Comparison of ENCODE assay signal across 12 cellular contexts in the genomic region with DNA sequence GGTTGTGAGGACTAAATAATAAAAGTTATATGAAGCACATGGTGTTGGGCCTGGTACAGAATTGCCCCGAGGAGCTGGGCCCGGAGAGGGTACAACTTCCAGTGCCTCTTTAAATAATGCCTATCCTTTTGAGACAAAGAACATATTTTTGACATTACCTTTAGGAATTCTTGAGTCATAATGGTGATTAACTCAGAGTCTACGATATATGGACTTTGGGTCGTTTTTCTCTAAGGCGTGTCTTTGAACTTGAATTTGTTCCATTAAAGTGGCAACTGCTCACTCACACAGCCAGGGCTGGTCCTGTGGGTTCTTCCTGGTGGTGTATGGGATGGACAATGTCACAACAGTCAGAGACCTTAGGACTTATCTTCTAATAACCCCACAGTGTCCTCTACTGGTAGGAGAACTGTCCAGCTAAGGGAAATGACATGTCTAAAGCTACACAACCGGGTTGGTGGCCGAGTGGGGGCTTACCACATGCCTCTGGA.
A peak's percentile ranks its signal among the peaks of the same experiment; 100 is the strongest.
DNase-seq lines count a peak whose midpoint lies in the region; ATAC-seq, FAIRE-seq and TF ChIP-seq lines count a peak whose summit lies in the region.
"Had no signal": no experiment of that assay in that cellular context is flagged by ENCODE, and none has a peak within 500 bp of the region (broad histone marks: within the 10 kb centered on the region; RNA-seq: fewer than 3 reads in every experiment).

No MANE protein-coding gene starts in this region.

- no peaks in the 10 kb centered on the region for H3K4me1 Mint-ChIP-seq in activated CD4-positive, alpha-beta memory T cell treated with anti-CD3 and anti-CD28 coated beads, Interleukin-2, amount 10 ng/mL, durations not matched to agents 7 days and 5 days
- H3K4me1 Mint-ChIP-seq: T-cell had no signal

- CTCF ChIA-PET in BJ (lab: Yijun Ruan, JAX): interaction anchor here (0.9 to 3.6 kb wide), 3 partner anchors 9 to 22 kb away, joined by 3 to 17 read pairs (median 4); no protein-coding TSS in a partner anchor
- CTCF ChIA-PET in HepG2 (lab: Yijun Ruan, JAX; ENCODE audit: low intra/inter-chr PET ratio, low total read pairs): interaction anchor here (1.7 kb wide), 1 partner anchor 18 kb away, joined by 15 read pairs; no protein-coding TSS in a partner anchor
- CTCF ChIA-PET in activated CD4-positive, alpha-beta memory T cell treated with anti-CD3 and anti-CD28 coated beads, Interleukin-2, amount 10 ng/mL, durations not matched to agents 7 days and 5 days (lab: Charles Lee): interaction anchor here (1.0 kb wide), 1 partner anchor 19 kb away, joined by 6 read pairs; no protein-coding TSS in a partner anchor

- H3K27me3 ChIP-seq in BJ (ENCODE audit: control insufficient read depth, insufficient read depth, low read length) (peaks cover 2% of the 10 kb centered on the region; the same call in 1 of the 2 replicates), HepG2 (ENCODE audit: control insufficient read depth in 1 of 2, insufficient read depth in 2 of 2, low read length in 2 of 2) (peaks cover 4 to 39% of the 10 kb centered on the region in 2 experiments; a peak in 4 of 5 replicates)
- H3K27me3 ChIP-seq: tibial nerve had no signal

- POLR2A ChIA-PET in BJ (lab: Charles Lee): no interaction called here
- POLR2A ChIA-PET in HepG2 (lab: Yijun Ruan, JAX): no interaction called here
- POLR2A ChIA-PET in activated CD4-positive, alpha-beta memory T cell treated with anti-CD3 and anti-CD28 coated beads, Interleukin-2, amount 10 ng/mL, durations not matched to agents 7 days and 5 days (lab: Charles Lee): no interaction called here

- H3K36me3 Mint-ChIP-seq in activated CD4-positive, alpha-beta memory T cell treated with anti-CD3 and anti-CD28 coated beads, Interleukin-2, amount 10 ng/mL, durations not matched to agents 7 days and 5 days (ENCODE audit: low read depth): no peaks in the 10 kb centered on the region
- H3K36me3 Mint-ChIP-seq: T-cell had no signal

- H2AFZ ChIP-seq in HepG2 (ENCODE audit: low read length): no peak overlapping the region

- H4K20me1 ChIP-seq in HepG2 (ENCODE audit: insufficient read depth, low read length): no peaks in the 10 kb centered on the region

- H3K9me3 Mint-ChIP-seq in activated CD4-positive, alpha-beta memory T cell treated with anti-CD3 and anti-CD28 coated beads, Interleukin-2, amount 10 ng/mL, durations not matched to agents 7 days and 5 days: no peaks in the 10 kb centered on the region
- H3K9me3 Mint-ChIP-seq: T-cell had no signal

- peak; percentile 94 for FAIRE-seq in HepG2 (lab: Jason Lieb, UNC)

- no peak overlapping the region for H3K4me3 Mint-ChIP-seq in activated CD4-positive, alpha-beta memory T cell treated with anti-CD3 and anti-CD28 coated beads, Interleukin-2, amount 10 ng/mL, durations not matched to agents 7 days and 5 days
- H3K4me3 Mint-ChIP-seq: T-cell had no signal

- no peaks in the 10 kb centered on the region for H3K9me3 ChIP-seq in HepG2 (ENCODE audit: low read length)
- H3K9me3 ChIP-seq: esophagus muscularis mucosa, tibial nerve had no signal

- ATAC-seq in HepG2 (peak; percentile 95), HG02938 (IDR thresholded peaks at IDR 0.05; ENCODE audit: unreplicated experiment) (no peak), HG02884 (IDR thresholded peaks at IDR 0.05; ENCODE audit: unreplicated experiment) (no peak), HG02588 (IDR thresholded peaks at IDR 0.05; ENCODE audit: unreplicated experiment) (no peak)
- ATAC-seq: T-cell had no signal

- TF ChIP-seq RAD21 in HepG2 (CRISPR knock-in tag; IDR thresholded peaks at IDR 0.05): no peak

- no peak overlapping the region for H3K9ac ChIP-seq in HepG2 (ENCODE audit: insufficient read depth, low read depth, low read length)

- BruUV-seq in HepG2 (replicated peaks; lab: Mats Ljungman, UMichigan): no TSS peak

- DNase-seq in BJ (ENCODE audit: low read depth) (peak; percentile 57), LHCN-M2 (ENCODE audit: low read depth) (peak; percentile 93), astrocyte of the cerebellum (ENCODE audit: low read depth) (no peak), HepG2 (ENCODE audit: low spot score) (peak; percentile 80)
- no peak for DNase-seq in activated CD4-positive, alpha-beta memory T cell treated with anti-CD3 and anti-CD28 coated beads, Interleukin-2, amount 10 ng/mL, durations not matched to agents 7 days and 5 days
- DNase-seq: NCI-H187 treated with DMSO at 0.1 percent for 48 hours, T-cell had no signal

- no peaks in the 10 kb centered on the region for H3K79me2 ChIP-seq in HepG2 (ENCODE audit: insufficient read depth, low read length)

- TF ChIP-seq POLR2A in HepG2 (IDR thresholded peaks at IDR 0.05; ENCODE audit: insufficient read depth in 1 of 2, low read depth in 2 of 2, low read length in 2 of 2): no peak

- TF ChIP-seq EP300 in HepG2 (IDR thresholded peaks at IDR 0.05; ENCODE audit: low read depth in 2 of 2, low read length in 2 of 2) (no peak), HepG2 (CRISPR knock-in tag; IDR thresholded peaks at IDR 0.05; ENCODE audit: borderline replicate concordance) (no peak)

- H3K27me3 Mint-ChIP-seq in activated CD4-positive, alpha-beta memory T cell treated with anti-CD3 and anti-CD28 coated beads, Interleukin-2, amount 10 ng/mL, durations not matched to agents 7 days and 5 days: peaks cover 4% of the 10 kb centered on the region

- WGBS in HepG2 (ENCODE audit: low lambda C conversion rate): 1% methylated on average over 7 of the region's 7 CpGs

- H3K4me3 ChIP-seq in BJ (ENCODE audit: low read depth, low read length): no peak overlapping the region
- H3K4me3 ChIP-seq in astrocyte of the cerebellum (ENCODE audit: low read depth, low read length): no peak overlapping the region
- H3K4me3 ChIP-seq in HepG2 (replicated peaks in 1 of 3; ENCODE audit: insufficient read depth in 1 of 3, low read depth in 2 of 3, low read length in 3 of 3): no peak overlapping the region
- H3K4me3 ChIP-seq: esophagus muscularis mucosa, tibial nerve had no signal

- H3K36me3 ChIP-seq in BJ (ENCODE audit: control insufficient read depth, insufficient read depth, low read length) (no peaks in the 10 kb centered on the region), HepG2 (replicated peaks in 1 of 2; ENCODE audit: control insufficient read depth in 1 of 2, insufficient read depth in 2 of 2, low read length in 2 of 2) (no peaks in the 10 kb centered on the region)
- H3K36me3 ChIP-seq: esophagus muscularis mucosa, tibial nerve had no signal

- no peak overlapping the region for H3K4me2 ChIP-seq in HepG2 (ENCODE audit: low read depth, low read length)

- peaks cover 13% of the 10 kb centered on the region for H3K4me1 ChIP-seq in HepG2 (ENCODE audit: insufficient read depth, low read length)

- no peak overlapping the region for H3K27ac ChIP-seq in HepG2 (ENCODE audit: extremely low read length, insufficient read depth, low read length)
- H3K27ac ChIP-seq: esophagus muscularis mucosa, tibial nerve had no signal

- H3K27ac Mint-ChIP-seq in activated CD4-positive, alpha-beta memory T cell treated with anti-CD3 and anti-CD28 coated beads, Interleukin-2, amount 10 ng/mL, durations not matched to agents 7 days and 5 days: no peak overlapping the region
- H3K27ac Mint-ChIP-seq: T-cell had no signal

- TF ChIP-seq CTCF in BJ (IDR thresholded peaks at IDR 0.05; ENCODE audit: insufficient read depth, low read depth, low read length) (peak; percentile 41), astrocyte of the cerebellum (IDR thresholded peaks at IDR 0.05; ENCODE audit: low read depth, low read length, missing control alignments) (peak; percentile 29), HepG2 (CRISPR knock-in tag; IDR thresholded peaks at IDR 0.05) (peak; percentile 73)

- intact Hi-C loops in HepG2 (cut with micrococcal nuclease; ENCODE audit: unreplicated experiment): loop anchor here (2.0 kb wide), 1 partner anchor 19 kb away; no protein-coding TSS in a partner anchor

- in situ Hi-C loops in astrocyte of the cerebellum (cut with HindIII; ENCODE audit: low sequenced_read_pairs): no loop called here
- in situ Hi-C loops in HepG2 (cut with HindIII; ENCODE audit: extremely low pct_ligation_motif_present, low pct_unique_long_range_greater_than_20kb): no loop called here

TF ChIP-seq in HepG2, 621 proteins besides CTCF, POLR2A, EP300 and RAD21 (continues in another document):
- TF ChIP-seq, protein P1, sequence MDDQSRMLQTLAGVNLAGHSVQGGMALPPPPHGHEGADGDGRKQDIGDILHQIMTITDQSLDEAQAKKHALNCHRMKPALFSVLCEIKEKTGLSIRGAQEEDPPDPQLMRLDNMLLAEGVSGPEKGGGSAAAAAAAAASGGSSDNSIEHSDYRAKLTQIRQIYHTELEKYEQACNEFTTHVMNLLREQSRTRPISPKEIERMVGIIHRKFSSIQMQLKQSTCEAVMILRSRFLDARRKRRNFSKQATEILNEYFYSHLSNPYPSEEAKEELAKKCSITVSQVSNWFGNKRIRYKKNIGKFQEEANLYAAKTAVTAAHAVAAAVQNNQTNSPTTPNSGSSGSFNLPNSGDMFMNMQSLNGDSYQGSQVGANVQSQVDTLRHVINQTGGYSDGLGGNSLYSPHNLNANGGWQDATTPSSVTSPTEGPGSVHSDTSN (CRISPR knock-in tag; IDR thresholded peaks at IDR 0.05; ENCODE audit: borderline replicate concordance): no peak
- TF ChIP-seq, protein P2, sequence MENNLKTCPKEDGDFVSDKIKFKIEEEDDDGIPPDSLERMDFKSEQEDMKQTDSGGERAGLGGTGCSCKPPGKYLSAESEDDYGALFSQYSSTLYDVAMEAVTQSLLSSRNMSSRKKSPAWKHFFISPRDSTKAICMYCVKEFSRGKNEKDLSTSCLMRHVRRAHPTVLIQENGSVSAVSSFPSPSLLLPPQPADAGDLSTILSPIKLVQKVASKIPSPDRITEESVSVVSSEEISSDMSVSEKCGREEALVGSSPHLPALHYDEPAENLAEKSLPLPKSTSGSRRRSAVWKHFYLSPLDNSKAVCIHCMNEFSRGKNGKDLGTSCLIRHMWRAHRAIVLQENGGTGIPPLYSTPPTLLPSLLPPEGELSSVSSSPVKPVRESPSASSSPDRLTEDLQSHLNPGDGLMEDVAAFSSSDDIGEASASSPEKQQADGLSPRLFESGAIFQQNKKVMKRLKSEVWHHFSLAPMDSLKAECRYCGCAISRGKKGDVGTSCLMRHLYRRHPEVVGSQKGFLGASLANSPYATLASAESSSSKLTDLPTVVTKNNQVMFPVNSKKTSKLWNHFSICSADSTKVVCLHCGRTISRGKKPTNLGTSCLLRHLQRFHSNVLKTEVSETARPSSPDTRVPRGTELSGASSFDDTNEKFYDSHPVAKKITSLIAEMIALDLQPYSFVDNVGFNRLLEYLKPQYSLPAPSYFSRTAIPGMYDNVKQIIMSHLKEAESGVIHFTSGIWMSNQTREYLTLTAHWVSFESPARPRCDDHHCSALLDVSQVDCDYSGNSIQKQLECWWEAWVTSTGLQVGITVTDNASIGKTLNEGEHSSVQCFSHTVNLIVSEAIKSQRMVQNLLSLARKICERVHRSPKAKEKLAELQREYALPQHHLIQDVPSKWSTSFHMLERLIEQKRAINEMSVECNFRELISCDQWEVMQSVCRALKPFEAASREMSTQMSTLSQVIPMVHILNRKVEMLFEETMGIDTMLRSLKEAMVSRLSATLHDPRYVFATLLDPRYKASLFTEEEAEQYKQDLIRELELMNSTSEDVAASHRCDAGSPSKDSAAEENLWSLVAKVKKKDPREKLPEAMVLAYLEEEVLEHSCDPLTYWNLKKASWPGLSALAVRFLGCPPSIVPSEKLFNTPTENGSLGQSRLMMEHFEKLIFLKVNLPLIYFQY (CRISPR knock-in tag; IDR thresholded peaks at IDR 0.05; ENCODE audit: borderline replicate concordance): no peak
- no peak for TF ChIP-seq CBX1 (IDR thresholded peaks at IDR 0.05; ENCODE audit: low read depth)

Comparison
In these comparisons a context has a peak if more than half of its experiments do, and no peak if none do; other contexts are left out.
1. DNase-seq: peak in BJ (single experiment), LHCN-M2 (single experiment) and HepG2 (single experiment); none in astrocyte of the cerebellum (single experiment) and activated CD4-positive, alpha-beta memory T cell treated with anti-CD3 and anti-CD28 coated beads, Interleukin-2, amount 10 ng/mL, durations not matched to agents 7 days and 5 days (single experiment).
2. Peak in every context shown above with its lines, with median percentiles within 50 percentile points of each other: CTCF ChIP-seq.